Comparison of ENCODE assay signal across 17 cellular contexts in the genomic region with DNA sequence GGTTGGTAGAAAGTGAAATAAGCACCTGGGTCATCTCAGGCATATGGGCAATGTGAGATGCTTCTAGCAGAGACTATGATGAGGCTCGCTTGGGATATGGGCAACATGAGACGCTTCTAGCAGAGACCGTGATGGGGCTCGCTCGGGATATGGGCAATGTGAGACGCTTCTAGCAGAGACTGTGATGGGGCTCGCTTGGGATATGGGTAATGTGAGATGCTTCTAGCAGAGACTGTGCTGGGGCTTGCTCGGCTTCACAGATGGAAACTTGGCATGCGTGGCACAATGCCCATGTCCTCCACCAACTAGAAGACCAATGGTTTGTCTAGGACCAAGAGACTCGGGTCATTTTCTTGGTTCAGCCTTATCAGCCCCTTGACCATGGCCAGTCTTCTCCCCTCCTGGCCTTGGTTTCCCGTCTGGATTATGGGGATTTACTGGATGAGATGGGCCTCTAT. TPM values are rescaled to one million over a fixed set of nuclear protein-coding genes. Genes with fewer than 3 reads are reported as not detected.
A peak's percentile ranks its signal among the peaks of the same experiment; 100 is the strongest.
DNase-seq lines count a peak whose midpoint lies in the region; ATAC-seq and TF ChIP-seq lines count a peak whose summit lies in the region.
"Had no signal": no experiment of that assay in that cellular context is flagged by ENCODE, and none has a peak within 500 bp of the region (broad histone marks: within the 10 kb centered on the region; RNA-seq: fewer than 3 reads in every experiment).

No MANE protein-coding gene starts in this region.

- H3K36me3 ChIP-seq in RWPE2 (ENCODE audit: low read depth), result no peaks in the 10 kb centered on the region
- no peaks in the 10 kb centered on the region for H3K36me3 ChIP-seq in esophagus squamous epithelium
- H3K36me3 ChIP-seq: cardiac muscle cell, right atrium auricular region, thyroid gland had no signal

- TF ChIP-seq POLR2A in esophagus squamous epithelium (IDR thresholded peaks at IDR 0.05), result no peak

- H3K9me3 ChIP-seq in RWPE2 (ENCODE audit: severe bottlenecking) (no peaks in the 10 kb centered on the region), esophagus squamous epithelium (no peaks in the 10 kb centered on the region)
- H3K9me3 ChIP-seq: right atrium auricular region, thyroid gland had no signal

- peak overlapping the region; percentile 4 to 27 for H3K27ac Mint-ChIP-seq in natural killer cell treated with Interleukin-12 subunit alpha and Interleukin-12 subunit beta and Interleukin-15 and Interleukin-18, amount 100 ng/mL, for 72 hours
- peak overlapping the region in 1 of 2 donors; percentile 96 for H3K27ac Mint-ChIP-seq in natural killer cell
- H3K27ac Mint-ChIP-seq: activated T-cell treated with anti-CD3 and anti-CD28 coated beads, Interleukin-2, amount 50 U/mL, for 72 hours had no signal

- peaks cover 52% of the 10 kb centered on the region for H3K4me1 ChIP-seq in RWPE2 (ENCODE audit: insufficient read depth, poor library complexity, severe bottlenecking)
- peaks cover 40 to 64% (median 49%) of the 10 kb centered on the region in 3 donors for H3K4me1 ChIP-seq in esophagus squamous epithelium

- intact Hi-C loops in natural killer cell (cut with micrococcal nuclease), result no loop called here
- intact Hi-C loops in esophagus squamous epithelium (cut with DNase I), result no loop called here

- H3K4me3 Mint-ChIP-seq in natural killer cell treated with Interleukin-12 subunit alpha and Interleukin-12 subunit beta and Interleukin-15 and Interleukin-18, amount 100 ng/mL, for 72 hours, result peak overlapping the region; percentile 3
- no peak overlapping the region for H3K4me3 Mint-ChIP-seq in natural killer cell
- H3K4me3 Mint-ChIP-seq: activated T-cell treated with anti-CD3 and anti-CD28 coated beads, Interleukin-2, amount 50 U/mL, for 72 hours; stimulated activated naive B cell treated with anti-CD40 and anti-IgM and Interleukin-4, amounts not matched to agents 10 μg/mL and 1 μg/mL and 100 μg/mL, for 72 hours had no signal

- H3K36me3 Mint-ChIP-seq in natural killer cell treated with Interleukin-12 subunit alpha and Interleukin-12 subunit beta and Interleukin-15 and Interleukin-18, amount 100 ng/mL, for 72 hours, result no peaks in the 10 kb centered on the region
- peaks cover 5% of the 10 kb centered on the region for H3K36me3 Mint-ChIP-seq in natural killer cell

- H3K4me3 ChIP-seq in RWPE2 (ENCODE audit: severe bottlenecking), result no peak overlapping the region
- no peak overlapping the region for H3K4me3 ChIP-seq in esophagus squamous epithelium
- H3K4me3 ChIP-seq: cardiac muscle cell, right atrium auricular region, thyroid gland had no signal

- DNase-seq in natural killer cell treated with Interleukin-12 subunit alpha and Interleukin-12 subunit beta and Interleukin-15 and Interleukin-18, amount 100 ng/mL, for 72 hours (ENCODE audit: low spot score), result no peak
- DNase-seq in natural killer cell (no peak), RWPE2 (ENCODE audit: low spot score) (no peak), esophagus squamous epithelium (lab: John Stamatoyannopoulos, UW) (no peak), NCI-H2107 (lab: John Stamatoyannopoulos, UW) (no peak), putamen (ENCODE audit: low spot score) (no peak)
- DNase-seq: NCI-H2029 treated with DMSO at 0.1 percent for 48 hours; NCI-H524; Right ventricle myocardium superior; stimulated activated naive B cell treated with anti-CD40 and anti-IgM and Interleukin-4, amounts not matched to agents 10 μg/mL and 1 μg/mL and 100 μg/mL, for 72 hours had no signal

- peaks cover 3% of the 10 kb centered on the region for H3K9me3 Mint-ChIP-seq in natural killer cell treated with Interleukin-12 subunit alpha and Interleukin-12 subunit beta and Interleukin-15 and Interleukin-18, amount 100 ng/mL, for 72 hours
- H3K9me3 Mint-ChIP-seq in natural killer cell, result no peaks in the 10 kb centered on the region
- H3K9me3 Mint-ChIP-seq: activated T-cell treated with anti-CD3 and anti-CD28 coated beads, Interleukin-2, amount 50 U/mL, for 72 hours had no signal

- no peak for ATAC-seq in natural killer cell treated with Interleukin-12 subunit alpha and Interleukin-12 subunit beta and Interleukin-15 and Interleukin-18, amount 100 ng/mL, for 72 hours
- no peak for ATAC-seq in natural killer cell
- no peak for ATAC-seq in RWPE2 (ENCODE audit: low read depth)
- no peak for ATAC-seq in GM19328 (IDR thresholded peaks at IDR 0.05; ENCODE audit: unreplicated experiment)
- no peak for ATAC-seq in HG03045 (IDR thresholded peaks at IDR 0.05; ENCODE audit: unreplicated experiment)
- ATAC-seq: stimulated activated naive B cell treated with anti-CD40 and anti-IgM and Interleukin-4, amounts not matched to agents 10 μg/mL and 1 μg/mL and 100 μg/mL, for 72 hours had no signal

- peaks cover 65 to 67% of the 10 kb centered on the region in 2 donors for H3K4me1 Mint-ChIP-seq in natural killer cell treated with Interleukin-12 subunit alpha and Interleukin-12 subunit beta and Interleukin-15 and Interleukin-18, amount 100 ng/mL, for 72 hours (ENCODE audit: low read depth in 2 of 2)
- peaks cover 31 to 63% of the 10 kb centered on the region in 2 donors for H3K4me1 Mint-ChIP-seq in natural killer cell

- TF ChIP-seq CTCF in natural killer cell (IDR thresholded peaks at IDR 0.05) (no peak), RWPE2 (IDR thresholded peaks at IDR 0.05; ENCODE audit: poor library complexity, severe bottlenecking) (no peak), esophagus squamous epithelium (IDR thresholded peaks at IDR 0.05) (no peak)

- H3K27ac ChIP-seq in RWPE2 (ENCODE audit: poor library complexity, severe bottlenecking) (peak overlapping the region; percentile 96), esophagus squamous epithelium (peak overlapping the region in 3 of 4 donors; percentile 47 to 69 (median 60))
- H3K27ac ChIP-seq: cardiac muscle cell had no signal

- no peaks in the 10 kb centered on the region for H3K27me3 ChIP-seq in RWPE2 (ENCODE audit: insufficient read depth, poor library complexity, severe bottlenecking)
- H3K27me3 ChIP-seq in esophagus squamous epithelium, result no peaks in the 10 kb centered on the region
- H3K27me3 ChIP-seq: cardiac muscle cell, right atrium auricular region, thyroid gland had no signal

- H3K27me3 Mint-ChIP-seq in natural killer cell treated with Interleukin-12 subunit alpha and Interleukin-12 subunit beta and Interleukin-15 and Interleukin-18, amount 100 ng/mL, for 72 hours, result peaks cover 0 to 2% of the 10 kb centered on the region in 2 donors
- no peaks in the 10 kb centered on the region for H3K27me3 Mint-ChIP-seq in natural killer cell (ENCODE audit: low read depth in 2 of 2)
- H3K27me3 Mint-ChIP-seq: stimulated activated naive B cell treated with anti-CD40 and anti-IgM and Interleukin-4, amounts not matched to agents 10 μg/mL and 1 μg/mL and 100 μg/mL, for 72 hours had no signal

- WGBS in esophagus squamous epithelium, 2 donors, result 89 to 96% methylated on average over 11 of the region's 11 CpGs

RNA-seq across cellular contexts. Expression of gene MYEOV, which starts 7.1 kb away (rescaled TPM):
- not detected for total RNA-seq in natural killer cell treated with Interleukin-12 subunit alpha and Interleukin-12 subunit beta and Interleukin-15 and Interleukin-18, amount 100 ng/mL, for 72 hours
- total RNA-seq in natural killer cell (1 to 10 TPM in 2 of 3 donors, not detected in 1; 1.1 to 1.2 TPM), esophagus squamous epithelium (10 to 100 TPM in 3 of 4 donors, 1 to 10 TPM in 1; 5.7 to 24.6 (median 20.2) TPM)
- total RNA-seq: Right ventricle myocardium superior; T-helper 2 cell treated with Interferon-gamma antibody and Interleukin-4, amounts not matched to agents 100 ng/mL and 5 ng/mL, for 36 hours had no signal
